ENCODE assay signal across 21 cellular contexts in genomic region chr19:8261881-8262280, GRCh38.
"Had no signal": no experiment of that assay in that cellular context is flagged by ENCODE, and none has a peak within 500 bp of the region (broad histone marks: within the 10 kb centered on the region; RNA-seq: fewer than 3 reads in every experiment).

No MANE protein-coding gene starts in this region.

- H3K4me1 ChIP-seq: thyroid gland had no signal

- H3K9me3 ChIP-seq: thyroid gland had no signal

- H3K4me1 Mint-ChIP-seq: brain had no signal

- H3K27me3 Mint-ChIP-seq: brain; natural killer cell treated with Interleukin-12 subunit alpha and Interleukin-12 subunit beta and Interleukin-15 and Interleukin-18, amount 100 ng/mL, for 72 hours; progenitor cell of endocrine pancreas had no signal

- DNase-seq: activated CD4-positive, alpha-beta T cell treated with anti-CD3 and anti-CD28 coated beads, Interleukin-2, amount 50 U/mL, for 4 hours; activated CD4-positive, CD25-positive, alpha-beta regulatory T cell treated with anti-CD3 and anti-CD28 coated beads, Interleukin-2, amount 50 U/mL, for 72 hours; activated naive CD4-positive, alpha-beta T cell treated with Interleukin-2 at 50 U/mL for 16 hours; activated T-cell treated with anti-CD3 and anti-CD28 coated beads for 4 hours; anterior cingulate cortex; central memory CD4-positive, alpha-beta T cell; foreskin fibroblast; left cardiac atrium; stimulated activated CD4-positive, alpha-beta T cell treated with anti-CD3 and anti-CD28 coated beads, Interleukin-15, amount 100 ng/mL, for 24 hours; stimulated activated CD4-positive, alpha-beta T cell treated with anti-CD3 and anti-CD28 coated beads, Interleukin-4, amount 100 ng/mL, for 1 hour; SW 1271; T-helper 2 cell had no signal

- H3K27ac ChIP-seq: dorsolateral prefrontal cortex, skin epidermis, thyroid gland, VCaP had no signal

- H3K9me3 Mint-ChIP-seq: activated T-helper 1 cell treated with anti-CD3 and anti-CD28 coated beads, Interleukin-12 subunit alpha, Interleukin-12 subunit beta, Interleukin-2, Interleukin-4 antibody, amounts not matched to agents 30 ng/mL and 10 ng/mL and 1 ng/mL, durations not matched to agents 14 hours and 24 hours and 36 hours; natural killer cell treated with Interleukin-12 subunit alpha and Interleukin-12 subunit beta and Interleukin-15 and Interleukin-18, amount 100 ng/mL, for 72 hours had no signal

- H3K4me3 ChIP-seq: dorsolateral prefrontal cortex, lung, skin epidermis, thyroid gland had no signal

- H3K27me3 ChIP-seq: dorsolateral prefrontal cortex, thyroid gland had no signal

- H3K4me3 Mint-ChIP-seq: activated T-helper 1 cell treated with anti-CD3 and anti-CD28 coated beads, Interleukin-12 subunit alpha, Interleukin-12 subunit beta, Interleukin-2, Interleukin-4 antibody, amounts not matched to agents 30 ng/mL and 10 ng/mL and 1 ng/mL, durations not matched to agents 14 hours and 24 hours and 36 hours; brain; natural killer cell treated with Interleukin-12 subunit alpha and Interleukin-12 subunit beta and Interleukin-15 and Interleukin-18, amount 100 ng/mL, for 72 hours had no signal

- H3K27ac Mint-ChIP-seq: activated T-helper 1 cell treated with anti-CD3 and anti-CD28 coated beads, Interleukin-12 subunit alpha, Interleukin-12 subunit beta, Interleukin-2, Interleukin-4 antibody, amounts not matched to agents 30 ng/mL and 10 ng/mL and 1 ng/mL, durations not matched to agents 14 hours and 24 hours and 36 hours; brain; natural killer cell treated with Interleukin-12 subunit alpha and Interleukin-12 subunit beta and Interleukin-15 and Interleukin-18, amount 100 ng/mL, for 72 hours; progenitor cell of endocrine pancreas had no signal
